ENCODE assay signal across 8 cellular contexts in genomic region chr7:74093671-74094223, GRCh38. TPM values are rescaled to one million over a fixed set of nuclear protein-coding genes. Genes with fewer than 3 reads are reported as not detected.
DNase-seq lines count a peak whose midpoint lies in the region; ATAC-seq and TF ChIP-seq lines count a peak whose summit lies in the region.

No MANE protein-coding gene starts in this region.

- peaks cover 13% of the 10 kb centered on the region for H3K36me3 Mint-ChIP-seq in T-helper 2 cell treated with Interferon-gamma antibody and Interleukin-4, amounts not matched to agents 5 μg/mL and 100 μg/mL, for 36 hours (ENCODE audit: low read depth)
- H3K36me3 Mint-ChIP-seq in nephron (ENCODE audit: low read depth) = peaks cover 22% of the 10 kb centered on the region

- peaks cover 13% of the 10 kb centered on the region for H3K4me1 Mint-ChIP-seq in T-helper 2 cell treated with Interferon-gamma antibody and Interleukin-4, amounts not matched to agents 5 μg/mL and 100 μg/mL, for 36 hours (ENCODE audit: low read depth)
- H3K4me1 Mint-ChIP-seq in nephron = peaks cover 19% of the 10 kb centered on the region

- peak overlapping the region; percentile 93 for H3K27ac ChIP-seq in brain microvascular endothelial cell

- TF ChIP-seq CTCF in brain microvascular endothelial cell (IDR thresholded peaks at IDR 0.05; ENCODE audit: low read depth, low read length, missing control alignments) (no peak), nephron (IDR thresholded peaks at IDR 0.05; ENCODE audit: unreplicated experiment in 3 of 3) (no peak)

- peaks cover 3% of the 10 kb centered on the region for H3K9me3 Mint-ChIP-seq in T-helper 2 cell treated with Interferon-gamma antibody and Interleukin-4, amounts not matched to agents 5 μg/mL and 100 μg/mL, for 36 hours
- H3K9me3 Mint-ChIP-seq in nephron = no peaks in the 10 kb centered on the region

- H3K4me3 Mint-ChIP-seq in T-helper 2 cell treated with Interferon-gamma antibody and Interleukin-4, amounts not matched to agents 5 μg/mL and 100 μg/mL, for 36 hours = peak overlapping the region; percentile 89
- peak overlapping the region; percentile 63 to 82 (median 75) for H3K4me3 Mint-ChIP-seq in nephron

- H3K4me3 ChIP-seq in brain microvascular endothelial cell (ENCODE audit: low read depth, low read length) = no peak overlapping the region
- H3K4me3 ChIP-seq in MG63 = no peak overlapping the region

- no peak for DNase-seq in T-helper 2 cell treated with Interferon-gamma antibody and Interleukin-4, amounts not matched to agents 5 μg/mL and 100 μg/mL, for 36 hours (ENCODE audit: low spot score)
- DNase-seq in T-helper 2 cell (no peak), brain microvascular endothelial cell (no peak), MG63 (no peak), putamen (ENCODE audit: low spot score) (no peak)

- H3K36me3 ChIP-seq in brain microvascular endothelial cell (replicated peaks) (peaks cover 21% of the 10 kb centered on the region), MG63 (peaks cover 28% of the 10 kb centered on the region)

- H3K27me3 Mint-ChIP-seq in T-helper 2 cell treated with Interferon-gamma antibody and Interleukin-4, amounts not matched to agents 5 μg/mL and 100 μg/mL, for 36 hours (ENCODE audit: low read depth) = no peaks in the 10 kb centered on the region
- no peaks in the 10 kb centered on the region for H3K27me3 Mint-ChIP-seq in nephron (ENCODE audit: low read depth)

- peak overlapping the region; percentile 98 for H3K27ac Mint-ChIP-seq in T-helper 2 cell treated with Interferon-gamma antibody and Interleukin-4, amounts not matched to agents 5 μg/mL and 100 μg/mL, for 36 hours
- peak overlapping the region; percentile 81 to 94 (median 89) for H3K27ac Mint-ChIP-seq in nephron

- in situ Hi-C loops in brain microvascular endothelial cell (cut with HindIII; ENCODE audit: low pct_ligation_motif_present, low sequenced_read_pairs) = no loop called here

- ATAC-seq in HG03135 (IDR thresholded peaks at IDR 0.05; ENCODE audit: unreplicated experiment) (peak; percentile 20), HG03565 (IDR thresholded peaks at IDR 0.05; ENCODE audit: unreplicated experiment) (no peak)

- H3K9me3 ChIP-seq in MG63 = peaks cover 6% of the 10 kb centered on the region

- no peaks in the 10 kb centered on the region for H3K27me3 ChIP-seq in brain microvascular endothelial cell (replicated peaks)
- H3K27me3 ChIP-seq in MG63 = no peaks in the 10 kb centered on the region

RNA-seq across cellular contexts. Expression of gene LIMK1, which starts 10.1 kb away (rescaled TPM):
- total RNA-seq in MG63 (2014; rRNA removed; shearing (Covaris generic); ENCODE audit: low replicate concordance) = 13.2 and 26.9 TPM in 2 replicates
